In genomic region chr19:38647368-38647965, GRCh38 we compare ENCODE assay signal across 8 cellular contexts. TPM values are rescaled to one million over a fixed set of nuclear protein-coding genes. Genes with fewer than 3 reads are reported as not detected.
A peak's percentile ranks its signal among the peaks of the same experiment; 100 is the strongest.
DNase-seq lines count a peak whose midpoint lies in the region; TF ChIP-seq lines count a peak whose summit lies in the region.

Gene ACTN4 (plus strand): TSS chr19:38647649. CDS start chr19:38647746, 97 bp downstream.

- H3K4me2 ChIP-seq in SK-N-SH, result peak within 1 kb of the TSS; percentile 88

- H3K9me2 ChIP-seq in SK-N-SH, result no peaks in the 10 kb centered on the region

- no peak; a peak in 1 of 4 replicates for TF ChIP-seq EP300 in SK-N-SH (IDR thresholded peaks at IDR 0.05; ENCODE audit: borderline replicate concordance in 1 of 2, low read depth in 1 of 2, low read length in 1 of 2)

- H3K9ac ChIP-seq in SK-N-SH, result peak within 1 kb of the TSS; percentile 100

- peaks cover 8% of the 10 kb centered on the region for H3K9me3 Mint-ChIP-seq in HFFc6

- peak within 1 kb of the TSS; percentile 99 for H3K27ac Mint-ChIP-seq in HFFc6

- DNase-seq in GM06990 (ENCODE audit: extremely low read depth, insufficient read length) (peak; percentile 99), HFFc6 (peak; percentile 96), NB4 (ENCODE audit: low read depth) (peak; percentile 92), SK-N-SH (peak; percentile 99), germinal center (ENCODE audit: low spot score) (peak; percentile 99), nucleus accumbens (lab: John Stamatoyannopoulos, UW) (peak; percentile 64 to 100 (median 97)), superior temporal gyrus (ENCODE audit: extremely low spot score) (peak; percentile 97)
- peak; percentile 100 for DNase-seq in activated naive CD4-positive, alpha-beta T cell treated with anti-CD3 and anti-CD28 coated beads, Interleukin-2, amount 50 U/mL, for 16 hours

- peak; percentile 86 for TF ChIP-seq POLR2A in NB4 (IDR thresholded peaks at IDR 0.05; ENCODE audit: extremely low read depth, insufficient read length)

- peak within 1 kb of the TSS; percentile 68; the same call in 1 of the 2 replicates for H2AFZ ChIP-seq in SK-N-SH (ENCODE audit: low read depth)

- CTCF ChIA-PET in SK-N-SH (lab: Yijun Ruan, JAX), result interaction anchor here (0.7 to 5.1 kb wide), 5 partner anchors 12 to 726 kb away, joined by 3 to 40 read pairs (median 3); partner anchors contain the start of gene FAM98C

- H3K27ac ChIP-seq in SK-N-SH (ENCODE audit: low read depth in 2 of 2, low read length in 1 of 2), result peak within 1 kb of the TSS; percentile 71 to 99

- peaks cover 33% of the 10 kb centered on the region for H3K4me1 Mint-ChIP-seq in HFFc6 (ENCODE audit: low read depth)

- peaks cover 50% of the 10 kb centered on the region for H3K79me2 ChIP-seq in SK-N-SH (ENCODE audit: insufficient read depth)

- H3K4me1 ChIP-seq in SK-N-SH (ENCODE audit: control insufficient read depth in 1 of 2, insufficient read depth in 2 of 2, low read depth in 1 of 2, low read length in 1 of 2), result peaks cover 22 to 26% of the 10 kb centered on the region in 2 experiments; a peak in 3 of 4 replicates

- H3K36me3 ChIP-seq in GM06990 (ENCODE audit: control insufficient read depth, insufficient read depth, low read length), result no peaks in the 10 kb centered on the region
- no peaks in the 10 kb centered on the region for H3K36me3 ChIP-seq in SK-N-SH (replicated peaks in 1 of 2; ENCODE audit: control insufficient read depth in 1 of 2, insufficient read depth in 2 of 2, low read length in 1 of 2)

- H3K27me3 ChIP-seq in GM06990 (replicated peaks; ENCODE audit: control insufficient read depth, insufficient read depth, low read length) (no peaks in the 10 kb centered on the region), SK-N-SH (ENCODE audit: insufficient read depth) (no peaks in the 10 kb centered on the region)

- 2% methylated on average over 19 of the region's 77 CpGs for whole genome bisulfite sequencing in SK-N-SH (ENCODE audit: low lambda C conversion rate)

- peaks cover 37% of the 10 kb centered on the region for H4K20me1 ChIP-seq in SK-N-SH (ENCODE audit: insufficient read depth)

- peak within 1 kb of the TSS; percentile 94 for H3K4me3 ChIP-seq in GM06990 (replicated peaks; ENCODE audit: low read depth, low read length)
- H3K4me3 ChIP-seq in NB4 (ENCODE audit: low read depth, low read length), result peak within 1 kb of the TSS; percentile 87
- H3K4me3 ChIP-seq in SK-N-SH (ENCODE audit: low read depth in 2 of 2, low read length in 1 of 2), result peak within 1 kb of the TSS; percentile 59 to 99

- peak within 1 kb of the TSS; percentile 99 for H3K4me3 Mint-ChIP-seq in HFFc6

- TF ChIP-seq CTCF in GM06990 (IDR thresholded peaks at IDR 0.05; ENCODE audit: insufficient read depth, low read length, poor library complexity, severe bottlenecking) (no peak), HFFc6 (IDR thresholded peaks at IDR 0.05) (no peak), NB4 (IDR thresholded peaks at IDR 0.05; ENCODE audit: low read depth, low read length) (no peak), SK-N-SH (IDR thresholded peaks at IDR 0.05) (no peak)

- peaks cover 39% of the 10 kb centered on the region for H3K36me3 Mint-ChIP-seq in HFFc6 (ENCODE audit: low read depth)

- H3K27me3 Mint-ChIP-seq in HFFc6 (ENCODE audit: insufficient read depth), result peaks cover 3% of the 10 kb centered on the region

- H3F3A ChIP-seq in SK-N-SH (replicated peaks; ENCODE audit: insufficient read depth), result peaks cover 28% of the 10 kb centered on the region

- no peaks in the 10 kb centered on the region for H3K9me3 ChIP-seq in SK-N-SH

- TF ChIP-seq RAD21 in SK-N-SH (IDR thresholded peaks at IDR 0.05; ENCODE audit: low read length), result no peak; the same call in 1 of the 2 replicates

- POLR2A ChIA-PET in SK-N-SH (lab: Yijun Ruan, JAX), result interaction anchor here (0.8 to 2.5 kb wide), 5 partner anchors 10 to 283 kb away, joined by 3 to 10 read pairs (median 6); partner anchors contain the start of genes ECH1, EIF3K, MRPS12 and SARS2

TF ChIP-seq in SK-N-SH, 30 proteins besides CTCF, POLR2A, EP300 and RAD21 (continues in another document):
- TF ChIP-seq, protein P1, sequence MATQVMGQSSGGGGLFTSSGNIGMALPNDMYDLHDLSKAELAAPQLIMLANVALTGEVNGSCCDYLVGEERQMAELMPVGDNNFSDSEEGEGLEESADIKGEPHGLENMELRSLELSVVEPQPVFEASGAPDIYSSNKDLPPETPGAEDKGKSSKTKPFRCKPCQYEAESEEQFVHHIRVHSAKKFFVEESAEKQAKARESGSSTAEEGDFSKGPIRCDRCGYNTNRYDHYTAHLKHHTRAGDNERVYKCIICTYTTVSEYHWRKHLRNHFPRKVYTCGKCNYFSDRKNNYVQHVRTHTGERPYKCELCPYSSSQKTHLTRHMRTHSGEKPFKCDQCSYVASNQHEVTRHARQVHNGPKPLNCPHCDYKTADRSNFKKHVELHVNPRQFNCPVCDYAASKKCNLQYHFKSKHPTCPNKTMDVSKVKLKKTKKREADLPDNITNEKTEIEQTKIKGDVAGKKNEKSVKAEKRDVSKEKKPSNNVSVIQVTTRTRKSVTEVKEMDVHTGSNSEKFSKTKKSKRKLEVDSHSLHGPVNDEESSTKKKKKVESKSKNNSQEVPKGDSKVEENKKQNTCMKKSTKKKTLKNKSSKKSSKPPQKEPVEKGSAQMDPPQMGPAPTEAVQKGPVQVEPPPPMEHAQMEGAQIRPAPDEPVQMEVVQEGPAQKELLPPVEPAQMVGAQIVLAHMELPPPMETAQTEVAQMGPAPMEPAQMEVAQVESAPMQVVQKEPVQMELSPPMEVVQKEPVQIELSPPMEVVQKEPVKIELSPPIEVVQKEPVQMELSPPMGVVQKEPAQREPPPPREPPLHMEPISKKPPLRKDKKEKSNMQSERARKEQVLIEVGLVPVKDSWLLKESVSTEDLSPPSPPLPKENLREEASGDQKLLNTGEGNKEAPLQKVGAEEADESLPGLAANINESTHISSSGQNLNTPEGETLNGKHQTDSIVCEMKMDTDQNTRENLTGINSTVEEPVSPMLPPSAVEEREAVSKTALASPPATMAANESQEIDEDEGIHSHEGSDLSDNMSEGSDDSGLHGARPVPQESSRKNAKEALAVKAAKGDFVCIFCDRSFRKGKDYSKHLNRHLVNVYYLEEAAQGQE (IDR thresholded peaks at IDR 0.05; ENCODE audit: low read depth, low read length), result 0 out of 2 replicates have a peak, but pooled peaks have one; percentile 29
- TF ChIP-seq TEAD4 (IDR thresholded peaks at IDR 0.05; ENCODE audit: borderline replicate concordance, insufficient read depth), result no peak
- TF ChIP-seq POLR2AphosphoS5 (IDR thresholded peaks at IDR 0.05; ENCODE audit: low read depth, low read length), result peak; percentile 95
- TF ChIP-seq, protein P2, sequence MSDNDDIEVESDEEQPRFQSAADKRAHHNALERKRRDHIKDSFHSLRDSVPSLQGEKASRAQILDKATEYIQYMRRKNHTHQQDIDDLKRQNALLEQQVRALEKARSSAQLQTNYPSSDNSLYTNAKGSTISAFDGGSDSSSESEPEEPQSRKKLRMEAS (IDR thresholded peaks at IDR 0.05; ENCODE audit: low read depth), result peak; percentile 57; the same call in 1 of the 2 replicates
- no peak for TF ChIP-seq RXRA (IDR thresholded peaks at IDR 0.05; ENCODE audit: borderline replicate concordance, low read depth)
- no peak for TF ChIP-seq RFX5 (IDR thresholded peaks at IDR 0.05; ENCODE audit: low read length)
- no peak for TF ChIP-seq FOXM1 (IDR thresholded peaks at IDR 0.05; ENCODE audit: low read depth)
- peak; percentile 74; the same call in 1 of the 2 replicates for TF ChIP-seq SIN3A (IDR thresholded peaks at IDR 0.05; ENCODE audit: borderline replicate concordance, low read depth, low read length)
- TF ChIP-seq IRF3 (IDR thresholded peaks at IDR 0.05; ENCODE audit: low read depth, low read length), result no peak
- peak; percentile 60; the same call in 1 of the 2 replicates for TF ChIP-seq FOSL2 (IDR thresholded peaks at IDR 0.05; ENCODE audit: borderline replicate concordance, low read depth)
- no peak for TF ChIP-seq TCF12 (IDR thresholded peaks at IDR 0.05)
- no peak for TF ChIP-seq JUND (IDR thresholded peaks at IDR 0.05)
- TF ChIP-seq GABPA (IDR thresholded peaks at IDR 0.05; ENCODE audit: low read depth), result no peak
- TF ChIP-seq, protein P3, sequence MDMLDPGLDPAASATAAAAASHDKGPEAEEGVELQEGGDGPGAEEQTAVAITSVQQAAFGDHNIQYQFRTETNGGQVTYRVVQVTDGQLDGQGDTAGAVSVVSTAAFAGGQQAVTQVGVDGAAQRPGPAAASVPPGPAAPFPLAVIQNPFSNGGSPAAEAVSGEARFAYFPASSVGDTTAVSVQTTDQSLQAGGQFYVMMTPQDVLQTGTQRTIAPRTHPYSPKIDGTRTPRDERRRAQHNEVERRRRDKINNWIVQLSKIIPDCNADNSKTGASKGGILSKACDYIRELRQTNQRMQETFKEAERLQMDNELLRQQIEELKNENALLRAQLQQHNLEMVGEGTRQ (IDR thresholded peaks at IDR 0.05; ENCODE audit: borderline replicate concordance, low read depth, low read length), result no peak
- TF ChIP-seq, protein P4, sequence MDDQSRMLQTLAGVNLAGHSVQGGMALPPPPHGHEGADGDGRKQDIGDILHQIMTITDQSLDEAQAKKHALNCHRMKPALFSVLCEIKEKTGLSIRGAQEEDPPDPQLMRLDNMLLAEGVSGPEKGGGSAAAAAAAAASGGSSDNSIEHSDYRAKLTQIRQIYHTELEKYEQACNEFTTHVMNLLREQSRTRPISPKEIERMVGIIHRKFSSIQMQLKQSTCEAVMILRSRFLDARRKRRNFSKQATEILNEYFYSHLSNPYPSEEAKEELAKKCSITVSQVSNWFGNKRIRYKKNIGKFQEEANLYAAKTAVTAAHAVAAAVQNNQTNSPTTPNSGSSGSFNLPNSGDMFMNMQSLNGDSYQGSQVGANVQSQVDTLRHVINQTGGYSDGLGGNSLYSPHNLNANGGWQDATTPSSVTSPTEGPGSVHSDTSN (IDR thresholded peaks at IDR 0.05), result peak; percentile 33
- 0 out of 2 replicates have a peak, but pooled peaks have one; percentile 26 for TF ChIP-seq YY1 (IDR thresholded peaks at IDR 0.05; ENCODE audit: low read depth)

RNA-seq across cellular contexts. Expression of gene ACTN4, which starts in this region (rescaled TPM):
- 1,000 to 10,000 TPM in 5 of 6 experiments, 100 to 1,000 TPM in 1; 972 to 1,299 (median 1,250) TPM for total RNA-seq in HFFc6 (2021; fragmentation: NEBNext Ultra II Directional; extraction: Animal tissue kit (Norgen Biotek cat#: 25700))
- polyA plus RNA-seq in SK-N-SH (2012; rRNA removed), result 494 and 598 TPM in 2 replicates
- 222 and 365 TPM in 2 replicates for polyA plus RNA-seq in SK-N-SH (2012; cell fraction: cytosol; rRNA removed)
- polyA plus RNA-seq in SK-N-SH (2012; cell fraction: nucleus; rRNA removed), result 687 and 951 TPM in 2 replicates

Comparison
In these comparisons a context has a peak if more than half of its experiments do, and no peak if none do; other contexts are left out.
1. Peak in every context shown above with its lines: DNase-seq, H3K4me3 ChIP-seq and H3K27ac ChIP-seq.